1 cellular context compared by ENCODE assay signal in genomic region chr6:168035661-168036616, GRCh38.
TF ChIP-seq lines count a peak whose summit lies in the region.

No MANE protein-coding gene starts in this region.

TF ChIP-seq in HepG2, 621 proteins besides CTCF, POLR2A, EP300 and RAD21:
- TF ChIP-seq ZBTB21 (CRISPR knock-in tag; IDR thresholded peaks at IDR 0.05) (0 out of 2 replicates have a peak, but pooled peaks have one; percentile 17), ZNF768 (CRISPR knock-in tag; IDR thresholded peaks at IDR 0.05) (0 out of 2 replicates have a peak, but pooled peaks have one; percentile 5), NFE2L2 (IDR thresholded peaks at IDR 0.05; ENCODE audit: low read length) (no peak), EZH2 (conservative IDR thresholded peaks at IDR 0.05; ENCODE audit: low read depth, low read length) (0 out of 2 replicates have a peak, but pooled peaks have one; percentile 34)
